25 cellular contexts compared by ENCODE assay signal in the genomic region with DNA sequence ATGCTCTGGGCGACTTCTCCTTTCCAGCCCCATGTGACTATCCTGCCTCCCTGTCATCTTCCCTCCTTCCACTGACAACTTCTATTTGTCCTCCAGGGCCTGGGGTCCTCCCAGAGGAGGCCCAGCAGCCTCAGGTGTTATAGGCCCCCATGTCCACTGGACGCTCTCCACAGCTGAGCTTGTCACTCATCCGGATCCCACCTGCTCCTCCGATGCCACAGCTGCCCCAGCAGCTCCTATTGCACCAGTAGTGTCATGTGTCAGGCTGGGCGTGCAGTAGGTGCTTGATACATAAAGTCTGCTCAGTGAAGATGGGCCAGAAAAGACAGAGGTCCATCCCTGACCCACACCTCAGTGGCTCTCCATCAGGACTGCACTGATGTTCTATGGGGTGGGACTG.
A peak's percentile ranks its signal among the peaks of the same experiment; 100 is the strongest.
DNase-seq lines count a peak whose midpoint lies in the region; TF ChIP-seq lines count a peak whose summit lies in the region.
"Had no signal": no experiment of that assay in that cellular context is flagged by ENCODE, and none has a peak within 500 bp of the region (broad histone marks: within the 10 kb centered on the region; RNA-seq: fewer than 3 reads in every experiment).

No MANE protein-coding gene starts in this region.

- no peak overlapping the region for H3K9ac ChIP-seq in SK-N-SH
- H3K9ac ChIP-seq: BLaER1 treated with 17β-estradiol and CSF1 and Interleukin-3, amounts not matched to agents 10 nM and 100 nM had no signal

- H3F3A ChIP-seq in SK-N-SH (replicated peaks; ENCODE audit: insufficient read depth) = no peaks in the 10 kb centered on the region

- H2AFZ ChIP-seq in SK-N-SH (ENCODE audit: low read depth) = no peak overlapping the region
- H2AFZ ChIP-seq: GM23338 had no signal

- H3K9me3 Mint-ChIP-seq in brain = peaks cover 0 to 3% (median 0%) of the 10 kb centered on the region in 5 experiments
- H3K9me3 Mint-ChIP-seq: GM23338 had no signal

- CTCF ChIA-PET in SK-N-SH (lab: Yijun Ruan, JAX) = interaction anchor here (1.7 kb wide), 1 partner anchor 15 kb away, joined by 4 read pairs; no protein-coding TSS in a partner anchor

- WGBS in SK-N-SH (ENCODE audit: low lambda C conversion rate) = 35% methylated on average over 4 of the region's 5 CpGs

- peak overlapping the region in 4 of 5 experiments; percentile 27 to 64 (median 42) for H3K27ac Mint-ChIP-seq in brain
- H3K27ac Mint-ChIP-seq: CD4-positive, alpha-beta T cell; GM23338; HFFc6 had no signal

- H3K36me3 Mint-ChIP-seq in brain = no peaks in the 10 kb centered on the region

- TF ChIP-seq EP300 in SK-N-SH (IDR thresholded peaks at IDR 0.05; ENCODE audit: borderline replicate concordance in 1 of 2, low read depth in 1 of 2, low read length in 1 of 2) = no peak

- H3K4me1 ChIP-seq in right atrium auricular region = no peaks in the 10 kb centered on the region
- no peaks in the 10 kb centered on the region for H3K4me1 ChIP-seq in left ventricle myocardium inferior
- H3K4me1 ChIP-seq in SK-N-SH (ENCODE audit: control insufficient read depth in 1 of 2, insufficient read depth in 2 of 2, low read depth in 1 of 2, low read length in 1 of 2) = no peaks in the 10 kb centered on the region; a peak in 1 of 4 replicates
- H3K4me1 ChIP-seq: A549, HAP-1 had no signal

- DNase-seq in right atrium auricular region (ENCODE audit: low spot score) (peak; percentile 26), left ventricle myocardium inferior (no peak), iPS-NIHi11 (ENCODE audit: low spot score) (peak; percentile 1), SK-N-SH (no peak), RKO (ENCODE audit: low spot score) (no peak), SKM-1 (lab: John Stamatoyannopoulos, UW; ENCODE audit: unreplicated experiment) (no peak)
- DNase-seq: AML-193; CD4-positive, alpha-beta T cell; DMS53; HFFc6; Kasumi-1; NCI-H1092 treated with DMSO at 0.1 percent for 48 hours; NCI-H1436; NCI-H187; NCI-H2081 treated with DMSO at 0.1 percent for 48 hours; NCI-H2227 treated with DMSO at 0.1 percent for 48 hours; NCI-H774; PC-3 had no signal

- H3K27me3 ChIP-seq in right atrium auricular region = no peaks in the 10 kb centered on the region
- peaks cover 49% of the 10 kb centered on the region for H3K27me3 ChIP-seq in left ventricle myocardium inferior (ENCODE audit: low read depth)
- no peaks in the 10 kb centered on the region for H3K27me3 ChIP-seq in SK-N-SH (ENCODE audit: insufficient read depth)
- H3K27me3 ChIP-seq: BLaER1 treated with 17β-estradiol and CSF1 and Interleukin-3, amounts not matched to agents 10 nM and 100 nM had no signal

- H3K9me2 ChIP-seq in SK-N-SH = no peaks in the 10 kb centered on the region

- peak overlapping the region in 1 of 5 experiments; percentile 32 for H3K4me3 Mint-ChIP-seq in brain
- H3K4me3 Mint-ChIP-seq: CD4-positive, alpha-beta T cell; GM23338; HFFc6 had no signal

- no peak overlapping the region for H3K4me2 ChIP-seq in SK-N-SH
- H3K4me2 ChIP-seq: A549; BLaER1 treated with 17β-estradiol and CSF1 and Interleukin-3, amounts not matched to agents 10 nM and 100 nM; GM23338 had no signal

- no peak overlapping the region for H3K27ac ChIP-seq in right atrium auricular region
- no peak overlapping the region for H3K27ac ChIP-seq in left ventricle myocardium inferior (replicated peaks)
- no peak overlapping the region for H3K27ac ChIP-seq in SK-N-SH (ENCODE audit: low read depth in 2 of 2, low read length in 1 of 2)
- H3K27ac ChIP-seq: A549; BLaER1 treated with 17β-estradiol and CSF1 and Interleukin-3, amounts not matched to agents 10 nM and 100 nM; SK-N-MC had no signal

- H3K9me3 ChIP-seq in right atrium auricular region (no peaks in the 10 kb centered on the region), left ventricle myocardium inferior (replicated peaks) (no peaks in the 10 kb centered on the region), SK-N-SH (no peaks in the 10 kb centered on the region)
- H3K9me3 ChIP-seq: A549; BLaER1 treated with 17β-estradiol and CSF1 and Interleukin-3, amounts not matched to agents 10 nM and 100 nM; HAP-1 had no signal

- no peak for TF ChIP-seq RAD21 in SK-N-SH (IDR thresholded peaks at IDR 0.05; ENCODE audit: low read length)

- peaks cover 67% of the 10 kb centered on the region for H3K4me1 Mint-ChIP-seq in brain

- H3K27me3 Mint-ChIP-seq in brain = peaks cover 13% of the 10 kb centered on the region
- H3K27me3 Mint-ChIP-seq: CD4-positive, alpha-beta T cell had no signal

- TF ChIP-seq CTCF in right atrium auricular region (IDR thresholded peaks at IDR 0.05) = no peak
- TF ChIP-seq CTCF in left ventricle myocardium inferior (IDR thresholded peaks at IDR 0.05; ENCODE audit: borderline replicate concordance) = no peak
- TF ChIP-seq CTCF in brain (conservative IDR thresholded peaks at IDR 0.05) = no peak
- no peak for TF ChIP-seq CTCF in SK-N-SH (IDR thresholded peaks at IDR 0.05)

- H3K36me3 ChIP-seq in right atrium auricular region = no peaks in the 10 kb centered on the region
- H3K36me3 ChIP-seq in left ventricle myocardium inferior = no peaks in the 10 kb centered on the region
- no peaks in the 10 kb centered on the region for H3K36me3 ChIP-seq in SK-N-SH (replicated peaks in 1 of 2; ENCODE audit: control insufficient read depth in 1 of 2, insufficient read depth in 2 of 2, low read length in 1 of 2)
- H3K36me3 ChIP-seq: BLaER1 treated with 17β-estradiol and CSF1 and Interleukin-3, amounts not matched to agents 10 nM and 100 nM; HAP-1 had no signal

- H3K79me2 ChIP-seq in SK-N-SH (ENCODE audit: insufficient read depth) = no peaks in the 10 kb centered on the region

- H3K4me3 ChIP-seq in right atrium auricular region = no peak overlapping the region
- H3K4me3 ChIP-seq in left ventricle myocardium inferior = no peak overlapping the region
- no peak overlapping the region for H3K4me3 ChIP-seq in SK-N-SH (ENCODE audit: low read depth in 2 of 2, low read length in 1 of 2)
- H3K4me3 ChIP-seq: A549; BLaER1 treated with 17β-estradiol and CSF1 and Interleukin-3, amounts not matched to agents 10 nM and 100 nM; GM23338; HAP-1; K562; SK-N-MC had no signal

- intact Hi-C loops in left ventricle myocardium inferior (cut with micrococcal nuclease) = no loop called here

- no peaks in the 10 kb centered on the region for H4K20me1 ChIP-seq in SK-N-SH (ENCODE audit: insufficient read depth)

- POLR2A ChIA-PET in SK-N-SH (lab: Yijun Ruan, JAX) = no interaction called here

TF ChIP-seq in SK-N-SH, 30 proteins besides CTCF, POLR2A, EP300 and RAD21 (continues in another document):
- TF ChIP-seq CHD2 (IDR thresholded peaks at IDR 0.05; ENCODE audit: low read length, partially characterized antibody) (no peak), MXI1 (IDR thresholded peaks at IDR 0.05; ENCODE audit: low read depth, low read length) (no peak), ELF1 (IDR thresholded peaks at IDR 0.05) (no peak), JUND (IDR thresholded peaks at IDR 0.05) (no peak), TCF12 (IDR thresholded peaks at IDR 0.05) (no peak), GABPA (IDR thresholded peaks at IDR 0.05; ENCODE audit: low read depth) (no peak)
- TF ChIP-seq, protein P1, sequence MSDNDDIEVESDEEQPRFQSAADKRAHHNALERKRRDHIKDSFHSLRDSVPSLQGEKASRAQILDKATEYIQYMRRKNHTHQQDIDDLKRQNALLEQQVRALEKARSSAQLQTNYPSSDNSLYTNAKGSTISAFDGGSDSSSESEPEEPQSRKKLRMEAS (IDR thresholded peaks at IDR 0.05; ENCODE audit: low read depth) = no peak
- TF ChIP-seq, protein P2, sequence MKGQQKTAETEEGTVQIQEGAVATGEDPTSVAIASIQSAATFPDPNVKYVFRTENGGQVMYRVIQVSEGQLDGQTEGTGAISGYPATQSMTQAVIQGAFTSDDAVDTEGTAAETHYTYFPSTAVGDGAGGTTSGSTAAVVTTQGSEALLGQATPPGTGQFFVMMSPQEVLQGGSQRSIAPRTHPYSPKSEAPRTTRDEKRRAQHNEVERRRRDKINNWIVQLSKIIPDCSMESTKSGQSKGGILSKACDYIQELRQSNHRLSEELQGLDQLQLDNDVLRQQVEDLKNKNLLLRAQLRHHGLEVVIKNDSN (IDR thresholded peaks at IDR 0.05; ENCODE audit: borderline replicate concordance, low read depth) = no peak
- TF ChIP-seq, protein P3, sequence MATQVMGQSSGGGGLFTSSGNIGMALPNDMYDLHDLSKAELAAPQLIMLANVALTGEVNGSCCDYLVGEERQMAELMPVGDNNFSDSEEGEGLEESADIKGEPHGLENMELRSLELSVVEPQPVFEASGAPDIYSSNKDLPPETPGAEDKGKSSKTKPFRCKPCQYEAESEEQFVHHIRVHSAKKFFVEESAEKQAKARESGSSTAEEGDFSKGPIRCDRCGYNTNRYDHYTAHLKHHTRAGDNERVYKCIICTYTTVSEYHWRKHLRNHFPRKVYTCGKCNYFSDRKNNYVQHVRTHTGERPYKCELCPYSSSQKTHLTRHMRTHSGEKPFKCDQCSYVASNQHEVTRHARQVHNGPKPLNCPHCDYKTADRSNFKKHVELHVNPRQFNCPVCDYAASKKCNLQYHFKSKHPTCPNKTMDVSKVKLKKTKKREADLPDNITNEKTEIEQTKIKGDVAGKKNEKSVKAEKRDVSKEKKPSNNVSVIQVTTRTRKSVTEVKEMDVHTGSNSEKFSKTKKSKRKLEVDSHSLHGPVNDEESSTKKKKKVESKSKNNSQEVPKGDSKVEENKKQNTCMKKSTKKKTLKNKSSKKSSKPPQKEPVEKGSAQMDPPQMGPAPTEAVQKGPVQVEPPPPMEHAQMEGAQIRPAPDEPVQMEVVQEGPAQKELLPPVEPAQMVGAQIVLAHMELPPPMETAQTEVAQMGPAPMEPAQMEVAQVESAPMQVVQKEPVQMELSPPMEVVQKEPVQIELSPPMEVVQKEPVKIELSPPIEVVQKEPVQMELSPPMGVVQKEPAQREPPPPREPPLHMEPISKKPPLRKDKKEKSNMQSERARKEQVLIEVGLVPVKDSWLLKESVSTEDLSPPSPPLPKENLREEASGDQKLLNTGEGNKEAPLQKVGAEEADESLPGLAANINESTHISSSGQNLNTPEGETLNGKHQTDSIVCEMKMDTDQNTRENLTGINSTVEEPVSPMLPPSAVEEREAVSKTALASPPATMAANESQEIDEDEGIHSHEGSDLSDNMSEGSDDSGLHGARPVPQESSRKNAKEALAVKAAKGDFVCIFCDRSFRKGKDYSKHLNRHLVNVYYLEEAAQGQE (IDR thresholded peaks at IDR 0.05; ENCODE audit: low read depth, low read length) = no peak
- TF ChIP-seq, protein P4, sequence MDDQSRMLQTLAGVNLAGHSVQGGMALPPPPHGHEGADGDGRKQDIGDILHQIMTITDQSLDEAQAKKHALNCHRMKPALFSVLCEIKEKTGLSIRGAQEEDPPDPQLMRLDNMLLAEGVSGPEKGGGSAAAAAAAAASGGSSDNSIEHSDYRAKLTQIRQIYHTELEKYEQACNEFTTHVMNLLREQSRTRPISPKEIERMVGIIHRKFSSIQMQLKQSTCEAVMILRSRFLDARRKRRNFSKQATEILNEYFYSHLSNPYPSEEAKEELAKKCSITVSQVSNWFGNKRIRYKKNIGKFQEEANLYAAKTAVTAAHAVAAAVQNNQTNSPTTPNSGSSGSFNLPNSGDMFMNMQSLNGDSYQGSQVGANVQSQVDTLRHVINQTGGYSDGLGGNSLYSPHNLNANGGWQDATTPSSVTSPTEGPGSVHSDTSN (IDR thresholded peaks at IDR 0.05) = no peak

Comparison
In these comparisons a context has a peak if more than half of its experiments do, and no peak if none do; other contexts are left out.
1. DNase-seq: peak in right atrium auricular region (single experiment) and iPS-NIHi11 (single experiment); none in left ventricle myocardium inferior (single experiment), SK-N-SH (single experiment), RKO (single experiment) and SKM-1 (single experiment).